Comparison of ENCODE assay signal across 39 cellular contexts in genomic region chr1:65531972-65532570, GRCh38.
"Had no signal": no experiment of that assay in that cellular context is flagged by ENCODE, and none has a peak within 500 bp of the region (broad histone marks: within the 10 kb centered on the region; RNA-seq: fewer than 3 reads in every experiment).

No MANE protein-coding gene starts in this region.

- H3K4me1 Mint-ChIP-seq: activated naive CD4-positive, alpha-beta T cell treated with anti-CD3 and anti-CD28 coated beads, Interleukin-2, amount 10 ng/mL, durations not matched to agents 7 days and 5 days; activated naive CD4-positive, alpha-beta T cell treated with anti-CD3 and anti-CD28 coated beads, Interleukin-2, amount 50 U/mL, for 24 hours; activated naive CD8-positive, alpha-beta T cell treated with anti-CD3 and anti-CD28 coated beads for 36 hours; activated naive CD8-positive, alpha-beta T cell treated with anti-CD3 and anti-CD28 coated beads, Interleukin-2, amount 10 ng/mL, durations not matched to agents 7 days and 5 days; activated naive CD8-positive, alpha-beta T cell treated with anti-CD3 and anti-CD28 coated beads, Interleukin-2, amount 50 U/mL, for 24 hours; activated T-helper 17 cell treated with anti-CD3 and anti-CD28 coated beads, Interleukin-2, amount 50 U/mL, for 72 hours; central memory CD8-positive, alpha-beta T cell had no signal

- H3K4me3 Mint-ChIP-seq: activated naive CD4-positive, alpha-beta T cell treated with anti-CD3 and anti-CD28 coated beads for 36 hours; activated naive CD4-positive, alpha-beta T cell treated with anti-CD3 and anti-CD28 coated beads, Interleukin-2, amount 10 ng/mL, durations not matched to agents 7 days and 5 days; activated naive CD4-positive, alpha-beta T cell treated with anti-CD3 and anti-CD28 coated beads, Interleukin-2, amount 50 U/mL, for 24 hours; activated naive CD8-positive, alpha-beta T cell; activated naive CD8-positive, alpha-beta T cell treated with anti-CD3 and anti-CD28 coated beads for 36 hours; activated naive CD8-positive, alpha-beta T cell treated with anti-CD3 and anti-CD28 coated beads, Interleukin-2, amount 10 ng/mL, durations not matched to agents 7 days and 5 days; activated naive CD8-positive, alpha-beta T cell treated with anti-CD3 and anti-CD28 coated beads, Interleukin-2, amount 50 U/mL, for 24 hours; activated T-cell treated with anti-CD3 and anti-CD28 coated beads, Interleukin-2, amount 50 U/mL, for 24 hours; activated T-cell treated with anti-CD3 and anti-CD28 coated beads, Interleukin-2, amount 50 U/mL, for 4 hours; activated T-cell treated with anti-CD3 and anti-CD28 coated beads, Interleukin-2, amount 50 U/mL, for 72 hours; activated T-helper 1 cell treated with anti-CD3 and anti-CD28 coated beads, Interleukin-12 subunit alpha, Interleukin-12 subunit beta, Interleukin-2, Interleukin-4 antibody, amounts not matched to agents 30 ng/mL and 10 ng/mL and 1 ng/mL, durations not matched to agents 14 hours and 24 hours and 36 hours; activated T-helper 17 cell treated with anti-CD3 and anti-CD28 coated beads, Interleukin-2, amount 50 U/mL, for 72 hours; brain; central memory CD8-positive, alpha-beta T cell had no signal

- H3K27ac ChIP-seq: adrenal gland, ascending aorta, body of pancreas, brain microvascular endothelial cell, breast epithelium, cardiac muscle cell had no signal

- H3K36me3 Mint-ChIP-seq: activated naive CD4-positive, alpha-beta T cell treated with anti-CD3 and anti-CD28 coated beads, Interleukin-2, amount 10 ng/mL, durations not matched to agents 7 days and 5 days; activated naive CD8-positive, alpha-beta T cell treated with anti-CD3 and anti-CD28 coated beads, Interleukin-2, amount 10 ng/mL, durations not matched to agents 7 days and 5 days had no signal

- FAIRE-seq: astrocyte, bronchial epithelial cell had no signal

- H3K4me1 ChIP-seq: breast epithelium had no signal

- H3K27me3 ChIP-seq: adrenal gland, ascending aorta, body of pancreas, brain microvascular endothelial cell, breast epithelium had no signal

- DNase-seq: activated effector memory CD4-positive, alpha-beta T cell treated with anti-CD3 and anti-CD28 coated beads, Interleukin-2, amount 50 U/mL, for 16 hours; activated effector memory CD4-positive, alpha-beta T cell treated with Interleukin-2 at 50 U/mL for 16 hours; activated gamma-delta T cell; activated gamma-delta T cell treated with Interleukin-2 at 50 U/mL for 16 hours; activated naive CD4-positive, alpha-beta T cell; activated naive CD4-positive, alpha-beta T cell treated with anti-CD3 and anti-CD28 coated beads for 36 hours; activated naive CD4-positive, alpha-beta T cell treated with anti-CD3 and anti-CD28 coated beads, Interleukin-2, amount 10 ng/mL, durations not matched to agents 7 days and 5 days; activated naive CD4-positive, alpha-beta T cell treated with anti-CD3 and anti-CD28 coated beads, Interleukin-2, amount 50 U/mL, for 16 hours; activated naive CD4-positive, alpha-beta T cell treated with Interleukin-2 at 50 U/mL for 16 hours; activated naive CD8-positive, alpha-beta T cell treated with anti-CD3 and anti-CD28 coated beads for 36 hours; activated naive CD8-positive, alpha-beta T cell treated with anti-CD3 and anti-CD28 coated beads, Interleukin-2, amount 10 ng/mL, durations not matched to agents 7 days and 5 days; activated naive CD8-positive, alpha-beta T cell treated with anti-CD3 and anti-CD28 coated beads, Interleukin-2, amount 50 U/mL, for 24 hours; activated T-cell treated with anti-CD3 and anti-CD28 coated beads, Interleukin-2, amount 50 U/mL, for 24 hours; activated T-cell treated with anti-CD3 and anti-CD28 coated beads, Interleukin-2, amount 50 U/mL, for 4 hours; activated T-cell treated with anti-CD3 and anti-CD28 coated beads, Interleukin-2, amount 50 U/mL, for 48 hours; activated T-cell treated with anti-CD3 and anti-CD28 coated beads, Interleukin-2, amount 50 U/mL, for 72 hours; adrenal gland; amniotic stem cell; amygdala; anterior cingulate cortex; aorta; body of pancreas; brain microvascular endothelial cell; caudate nucleus; central memory CD4-positive, alpha-beta T cell; cerebellar nuclear complex had no signal

- H3K36me3 ChIP-seq: adrenal gland, ascending aorta, brain microvascular endothelial cell, breast epithelium, cardiac muscle cell had no signal

- H3K27ac Mint-ChIP-seq: activated naive CD4-positive, alpha-beta T cell treated with anti-CD3 and anti-CD28 coated beads for 36 hours; activated naive CD4-positive, alpha-beta T cell treated with anti-CD3 and anti-CD28 coated beads, Interleukin-2, amount 10 ng/mL, durations not matched to agents 7 days and 5 days; activated naive CD4-positive, alpha-beta T cell treated with anti-CD3 and anti-CD28 coated beads, Interleukin-2, amount 50 U/mL, for 24 hours; activated naive CD4-positive, alpha-beta T cell treated with anti-CD3 and anti-CD28 coated beads, Interleukin-2, amount 50 U/mL, for 72 hours; activated naive CD8-positive, alpha-beta T cell; activated naive CD8-positive, alpha-beta T cell treated with anti-CD3 and anti-CD28 coated beads for 36 hours; activated naive CD8-positive, alpha-beta T cell treated with anti-CD3 and anti-CD28 coated beads, Interleukin-2, amount 10 ng/mL, durations not matched to agents 7 days and 5 days; activated naive CD8-positive, alpha-beta T cell treated with anti-CD3 and anti-CD28 coated beads, Interleukin-2, amount 50 U/mL, for 24 hours; activated T-cell treated with anti-CD3 and anti-CD28 coated beads, Interleukin-2, amount 50 U/mL, for 24 hours; activated T-cell treated with anti-CD3 and anti-CD28 coated beads, Interleukin-2, amount 50 U/mL, for 72 hours; activated T-helper 1 cell treated with anti-CD3 and anti-CD28 coated beads, Interleukin-12 subunit alpha, Interleukin-12 subunit beta, Interleukin-2, Interleukin-4 antibody, amounts not matched to agents 30 ng/mL and 10 ng/mL and 1 ng/mL, durations not matched to agents 14 hours and 24 hours and 36 hours; activated T-helper 17 cell treated with anti-CD3 and anti-CD28 coated beads, Interleukin-2, amount 50 U/mL, for 72 hours; activated T-helper 2 cell treated with anti-CD3 and anti-CD28 coated beads, Interferon-gamma antibody, Interleukin-2, Interleukin-4, amounts not matched to agents 10 μg/mL and 5 μg/mL and 100 μg/mL, durations not matched to agents 14 hours and 24 hours and 36 hours; brain had no signal

- H3K4me3 ChIP-seq: adrenal gland, ascending aorta, body of pancreas, breast epithelium, cardiac muscle cell had no signal

- ATAC-seq: activated naive CD4-positive, alpha-beta T cell treated with anti-CD3 and anti-CD28 coated beads, Interleukin-2, amount 50 U/mL, for 72 hours; activated naive CD8-positive, alpha-beta T cell treated with anti-CD3 and anti-CD28 coated beads, Interleukin-2, amount 50 U/mL, for 24 hours; activated T-cell treated with anti-CD3 and anti-CD28 coated beads, Interleukin-2, amount 50 U/mL, for 4 hours; activated T-cell treated with anti-CD3 and anti-CD28 coated beads, Interleukin-2, amount 50 U/mL, for 72 hours; activated T-helper 17 cell treated with anti-CD3 and anti-CD28 coated beads, Interleukin-2, amount 50 U/mL, for 72 hours; body of pancreas had no signal

- H3K9me3 ChIP-seq: adrenal gland, ascending aorta, breast epithelium had no signal

- H3K9me3 Mint-ChIP-seq: activated naive CD4-positive, alpha-beta T cell treated with anti-CD3 and anti-CD28 coated beads for 36 hours; activated naive CD4-positive, alpha-beta T cell treated with anti-CD3 and anti-CD28 coated beads, Interleukin-2, amount 10 ng/mL, durations not matched to agents 7 days and 5 days; activated T-cell treated with anti-CD3 and anti-CD28 coated beads, Interleukin-2, amount 50 U/mL, for 24 hours; activated T-helper 1 cell treated with anti-CD3 and anti-CD28 coated beads, Interleukin-12 subunit alpha, Interleukin-12 subunit beta, Interleukin-2, Interleukin-4 antibody, amounts not matched to agents 30 ng/mL and 10 ng/mL and 1 ng/mL, durations not matched to agents 14 hours and 24 hours and 36 hours; activated T-helper 2 cell treated with anti-CD3 and anti-CD28 coated beads, Interferon-gamma antibody, Interleukin-2, Interleukin-4, amounts not matched to agents 10 μg/mL and 5 μg/mL and 100 μg/mL, durations not matched to agents 14 hours and 24 hours and 36 hours had no signal
